In the genomic region with DNA sequence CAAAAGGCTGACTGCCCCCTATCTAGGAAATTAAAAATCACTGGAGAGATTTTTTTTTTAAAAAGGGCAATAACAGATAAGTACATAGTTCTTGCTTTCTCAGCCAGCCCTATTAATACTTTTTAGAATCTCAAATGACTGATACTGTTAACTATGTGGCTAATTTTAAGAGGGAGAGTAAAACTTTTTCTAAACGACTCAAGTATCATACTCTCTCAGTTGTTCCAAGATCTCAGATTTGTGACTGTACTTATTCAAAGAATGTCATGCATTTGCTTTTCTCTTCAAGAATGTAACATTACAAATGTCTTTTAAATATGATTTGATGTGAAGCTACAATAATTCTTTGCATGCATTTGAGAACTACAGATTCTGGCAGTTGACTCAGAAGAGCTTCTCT, we compare ENCODE assay signal across 15 cellular contexts.
"Had no signal": no experiment of that assay in that cellular context is flagged by ENCODE, and none has a peak within 500 bp of the region (broad histone marks: within the 10 kb centered on the region; RNA-seq: fewer than 3 reads in every experiment).

No MANE protein-coding gene starts in this region.

- H3K9me3 ChIP-seq: adrenal gland, body of pancreas, left ventricle myocardium inferior, pancreas, thoracic aorta had no signal

- ATAC-seq: body of pancreas; pancreas; stimulated activated naive CD8-positive, alpha-beta T cell treated with anti-CD3 and anti-CD28 coated beads, Interleukin-15, amount 100 ng/mL, for 72 hours; WTC11 had no signal

- H3K27me3 ChIP-seq: adrenal gland, body of pancreas, pancreas had no signal

- H3K4me1 ChIP-seq: adrenal gland, body of pancreas, left ventricle myocardium inferior, pancreas had no signal

- H3K27ac ChIP-seq: adrenal gland, body of pancreas, left ventricle myocardium inferior, pancreas, thoracic aorta had no signal

- DNase-seq: activated CD4-positive, alpha-beta T cell treated with anti-CD3 and anti-CD28 coated beads for 48 hours; activated CD8-positive, alpha-beta memory T cell treated with anti-CD3 and anti-CD28 coated beads for 24 hours; activated naive CD4-positive, alpha-beta T cell treated with anti-CD3 and anti-CD28 coated beads, Interleukin-2, amount 10 ng/mL, durations not matched to agents 7 days and 5 days; adrenal gland; body of pancreas; dermis blood vessel endothelial cell; head of caudate nucleus; islet precursor cell; left ventricle myocardium inferior; pancreas; stimulated activated CD4-positive, alpha-beta T cell treated with anti-CD3 and anti-CD28 coated beads, Interleukin-15, amount 100 ng/mL, for 24 hours; stimulated activated CD4-positive, alpha-beta T cell treated with anti-CD3 and anti-CD28 coated beads, Interleukin-4, amount 100 ng/mL, for 24 hours; stimulated activated naive CD8-positive, alpha-beta T cell treated with anti-CD3 and anti-CD28 coated beads, Interleukin-15, amount 100 ng/mL, for 72 hours had no signal

- H3K4me3 ChIP-seq: adrenal gland, body of pancreas, left ventricle myocardium inferior, pancreas, thoracic aorta had no signal

- H3K36me3 ChIP-seq: adrenal gland, left ventricle myocardium inferior, pancreas, thoracic aorta had no signal
